In genomic region chr1:64809309-64809708, GRCh38 we compare ENCODE assay signal across 8 cellular contexts.
"Had no signal": no experiment of that assay in that cellular context is flagged by ENCODE, and none has a peak within 500 bp of the region (broad histone marks: within the 10 kb centered on the region; RNA-seq: fewer than 3 reads in every experiment).

No MANE protein-coding gene starts in this region.

- H3K4me3 ChIP-seq: GM12878 had no signal

- ATAC-seq: GM12878 had no signal

- FAIRE-seq: G401.6, GM12878, GM12891, GM12892, GM18507, GM19239 had no signal

- DNase-seq: GDM1, GF-D8 had no signal
